14 cellular contexts compared by ENCODE assay signal in the genomic region with DNA sequence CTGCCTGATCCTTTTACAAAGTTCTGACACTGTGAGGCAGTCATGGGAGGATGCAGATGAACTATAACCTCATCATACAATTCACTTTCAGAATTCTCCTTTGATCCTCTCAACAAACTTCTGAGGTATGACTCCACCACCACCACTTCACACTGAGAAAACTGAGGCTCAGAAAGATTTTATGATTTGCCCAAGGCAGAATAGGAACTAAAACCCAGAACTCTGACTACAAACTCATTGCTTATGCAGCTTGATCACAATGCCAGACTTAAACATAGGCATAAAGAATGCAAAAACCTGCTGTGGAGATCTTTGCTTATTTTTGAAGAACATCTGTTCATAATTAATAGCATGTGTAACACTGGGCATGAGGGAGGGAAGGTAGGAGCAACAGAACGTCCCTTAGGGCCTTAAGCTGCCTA. TPM values are rescaled to one million over a fixed set of nuclear protein-coding genes. Genes with fewer than 3 reads are reported as not detected.
A peak's percentile ranks its signal among the peaks of the same experiment; 100 is the strongest.
DNase-seq lines count a peak whose midpoint lies in the region; TF ChIP-seq lines count a peak whose summit lies in the region.
"Had no signal": no experiment of that assay in that cellular context is flagged by ENCODE, and none has a peak within 500 bp of the region (broad histone marks: within the 10 kb centered on the region; RNA-seq: fewer than 3 reads in every experiment).

No MANE protein-coding gene starts in this region.

- no peaks in the 10 kb centered on the region for H3K36me3 ChIP-seq in neural progenitor cell

- peak overlapping the region; percentile 95 for H3K27ac ChIP-seq in neural progenitor cell

- H3K4me3 Mint-ChIP-seq in activated CD4-positive, alpha-beta T cell treated with anti-CD3 and anti-CD28 coated beads, Interleukin-2, amount 10 ng/mL, durations not matched to agents 7 days and 5 days: no peak overlapping the region
- H3K4me3 Mint-ChIP-seq in neural progenitor cell: no peak overlapping the region
- H3K4me3 Mint-ChIP-seq: activated CD4-positive, alpha-beta memory T cell treated with anti-CD3 and anti-CD28 coated beads, Interleukin-2, amount 10 ng/mL, durations not matched to agents 7 days and 5 days had no signal

- H3F3A ChIP-seq in neural progenitor cell (ENCODE audit: low read depth): peaks cover 30% of the 10 kb centered on the region

- peaks cover 21% of the 10 kb centered on the region for H3K4me1 Mint-ChIP-seq in activated CD4-positive, alpha-beta T cell treated with anti-CD3 and anti-CD28 coated beads, Interleukin-2, amount 10 ng/mL, durations not matched to agents 7 days and 5 days
- H3K4me1 Mint-ChIP-seq in neural progenitor cell: peaks cover 27% of the 10 kb centered on the region

- no peaks in the 10 kb centered on the region for H3K27me3 ChIP-seq in neural progenitor cell

- no peaks in the 10 kb centered on the region for H4K20me1 ChIP-seq in neural progenitor cell (ENCODE audit: low read depth)

- peak overlapping the region; percentile 31 for H3K27ac Mint-ChIP-seq in activated CD4-positive, alpha-beta T cell treated with anti-CD3 and anti-CD28 coated beads, Interleukin-2, amount 10 ng/mL, durations not matched to agents 7 days and 5 days
- peak overlapping the region; percentile 74 for H3K27ac Mint-ChIP-seq in neural progenitor cell
- H3K27ac Mint-ChIP-seq: activated CD4-positive, alpha-beta memory T cell treated with anti-CD3 and anti-CD28 coated beads, Interleukin-2, amount 10 ng/mL, durations not matched to agents 7 days and 5 days had no signal

- peaks cover 17% of the 10 kb centered on the region for H3K36me3 Mint-ChIP-seq in activated CD4-positive, alpha-beta T cell treated with anti-CD3 and anti-CD28 coated beads, Interleukin-2, amount 10 ng/mL, durations not matched to agents 7 days and 5 days (ENCODE audit: low read depth)
- H3K36me3 Mint-ChIP-seq in neural progenitor cell: peaks cover 18% of the 10 kb centered on the region

- no peaks in the 10 kb centered on the region for H3K9me3 ChIP-seq in neural progenitor cell (ENCODE audit: low read depth)

- H2AFZ ChIP-seq in neural progenitor cell (replicated peaks): no peak overlapping the region

- no peak overlapping the region for H3K9ac ChIP-seq in neural progenitor cell

- H3K4me2 ChIP-seq in neural progenitor cell: peak overlapping the region; percentile 1

- H3K79me2 ChIP-seq in neural progenitor cell (ENCODE audit: low read depth): peaks cover 92% of the 10 kb centered on the region

- no peak overlapping the region for H3K4me3 ChIP-seq in neural progenitor cell
- H3K4me3 ChIP-seq: lung had no signal

- CTCF ChIA-PET in activated CD4-positive, alpha-beta T cell treated with anti-CD3 and anti-CD28 coated beads, Interleukin-2, amount 10 ng/mL, durations not matched to agents 7 days and 5 days (lab: Charles Lee): interaction anchor here (0.9 kb wide), 1 partner anchor 75 kb away, joined by 3 read pairs; no protein-coding TSS in a partner anchor

- H3K27me3 Mint-ChIP-seq in activated CD4-positive, alpha-beta T cell treated with anti-CD3 and anti-CD28 coated beads, Interleukin-2, amount 10 ng/mL, durations not matched to agents 7 days and 5 days: no peaks in the 10 kb centered on the region
- no peaks in the 10 kb centered on the region for H3K27me3 Mint-ChIP-seq in neural progenitor cell (ENCODE audit: insufficient read depth, low read depth)
- H3K27me3 Mint-ChIP-seq: activated CD4-positive, alpha-beta memory T cell treated with anti-CD3 and anti-CD28 coated beads, Interleukin-2, amount 10 ng/mL, durations not matched to agents 7 days and 5 days had no signal

- peak; percentile 16 for DNase-seq in activated CD4-positive, alpha-beta T cell treated with anti-CD3 and anti-CD28 coated beads, Interleukin-2, amount 10 ng/mL, durations not matched to agents 7 days and 5 days
- no peak for DNase-seq in activated CD4-positive, alpha-beta T cell treated with anti-CD3 and anti-CD28 coated beads for 1 hour
- DNase-seq in GM20000 (ENCODE audit: low spot score) (peak; percentile 58), amniotic stem cell (lab: John Stamatoyannopoulos, UW) (peak; percentile 5), neural progenitor cell (ENCODE audit: low spot score) (no peak), NCI-H187 (lab: John Stamatoyannopoulos, UW) (no peak), NCI-H526 treated with DMSO at 0.1 percent for 48 hours (lab: John Stamatoyannopoulos, UW) (no peak)
- no peak for DNase-seq in stimulated activated CD4-positive, alpha-beta T cell treated with anti-CD3 and anti-CD28 coated beads, Interleukin-4, amount 100 ng/mL, for 1 hour
- DNase-seq: activated CD4-positive, alpha-beta memory T cell treated with anti-CD3 and anti-CD28 coated beads, Interleukin-2, amount 10 ng/mL, durations not matched to agents 7 days and 5 days; anterior cingulate cortex; effector memory CD4-positive, alpha-beta T cell; NCI-H2081 treated with DMSO at 0.1 percent for 48 hours; nucleus accumbens had no signal

- H3K9me3 Mint-ChIP-seq in activated CD4-positive, alpha-beta T cell treated with anti-CD3 and anti-CD28 coated beads, Interleukin-2, amount 10 ng/mL, durations not matched to agents 7 days and 5 days: no peaks in the 10 kb centered on the region
- H3K9me3 Mint-ChIP-seq in neural progenitor cell: peaks cover 8% of the 10 kb centered on the region
- H3K9me3 Mint-ChIP-seq: activated CD4-positive, alpha-beta memory T cell treated with anti-CD3 and anti-CD28 coated beads, Interleukin-2, amount 10 ng/mL, durations not matched to agents 7 days and 5 days had no signal

- no peak for TF ChIP-seq CTCF in GM20000 (IDR thresholded peaks at IDR 0.05; ENCODE audit: extremely low read depth, missing control alignments)
- no peak for TF ChIP-seq CTCF in neural progenitor cell (IDR thresholded peaks at IDR 0.05)

- H3K4me1 ChIP-seq in neural progenitor cell: peaks cover 42% of the 10 kb centered on the region

- POLR2A ChIA-PET in activated CD4-positive, alpha-beta T cell treated with anti-CD3 and anti-CD28 coated beads, Interleukin-2, amount 10 ng/mL, durations not matched to agents 7 days and 5 days (lab: Charles Lee): interaction anchor here (0.6 kb wide), 2 partner anchors 13 to 42 kb away, joined by 3 to 6 read pairs; no protein-coding TSS in a partner anchor

RNA-seq across cellular contexts. Expression of gene FAM168A, which starts 20.4 kb away (rescaled TPM):
- total RNA-seq in activated CD4-positive, alpha-beta T cell treated with anti-CD3 and anti-CD28 coated beads, Interleukin-2, amount 10 ng/mL, durations not matched to agents 7 days and 5 days: 10 to 100 TPM; 28.9 to 31.2 TPM
- total RNA-seq in neural progenitor cell (ENCODE audit: low replicate concordance): 19.3 and 36.7 TPM in 2 replicates

Comparison
In these comparisons a context has a peak if more than half of its experiments do, and no peak if none do; other contexts are left out.
1. DNase-seq: peak in activated CD4-positive, alpha-beta T cell treated with anti-CD3 and anti-CD28 coated beads, Interleukin-2, amount 10 ng/mL, durations not matched to agents 7 days and 5 days (single experiment), GM20000 (single experiment) and amniotic stem cell (single experiment); none in activated CD4-positive, alpha-beta T cell treated with anti-CD3 and anti-CD28 coated beads for 1 hour (single experiment), neural progenitor cell (single experiment), NCI-H187 (0 of 2), NCI-H526 treated with DMSO at 0.1 percent for 48 hours (single experiment) and stimulated activated CD4-positive, alpha-beta T cell treated with anti-CD3 and anti-CD28 coated beads, Interleukin-4, amount 100 ng/mL, for 1 hour (single experiment).